Comparison of ENCODE assay signal across 20 cellular contexts in genomic region chr6:44275271-44275748, GRCh38. TPM values are rescaled to one million over a fixed set of nuclear protein-coding genes. Genes with fewer than 3 reads are reported as not detected.
A peak's percentile ranks its signal among the peaks of the same experiment; 100 is the strongest.
DNase-seq lines count a peak whose midpoint lies in the region; ATAC-seq and TF ChIP-seq lines count a peak whose summit lies in the region.
"Had no signal": no experiment of that assay in that cellular context is flagged by ENCODE, and none has a peak within 500 bp of the region (broad histone marks: within the 10 kb centered on the region; RNA-seq: fewer than 3 reads in every experiment).

No MANE protein-coding gene starts in this region.

- H2AFZ ChIP-seq in neuronal stem cell (ENCODE audit: low read length): no peak overlapping the region

- peak overlapping the region; percentile 3 for H3K4me2 ChIP-seq in neuronal stem cell (ENCODE audit: insufficient read depth, low read length, poor library complexity, severe bottlenecking)

- H3K4me1 ChIP-seq in neuronal stem cell (ENCODE audit: control insufficient read depth in 2 of 2, insufficient read depth in 1 of 2, low read depth in 1 of 2, low read length in 2 of 2) (peaks cover 10 to 11% of the 10 kb centered on the region in 2 donors), vagina (peaks cover 10% of the 10 kb centered on the region)

- H3K36me3 ChIP-seq in neuronal stem cell (replicated peaks in 1 of 2; ENCODE audit: control insufficient read depth in 2 of 2, insufficient read depth in 2 of 2, low read length in 2 of 2): peaks cover 2 to 20% of the 10 kb centered on the region in 2 donors
- no peaks in the 10 kb centered on the region for H3K36me3 ChIP-seq in vagina

- H3K4ac ChIP-seq in neuronal stem cell (ENCODE audit: low read length): no peak overlapping the region

- peaks cover 0 to 3% (median 0%) of the 10 kb centered on the region in 3 experiments for H3K27me3 ChIP-seq in neuronal stem cell (ENCODE audit: control insufficient read depth in 3 of 3, insufficient read depth in 3 of 3, low read depth in 1 of 3, low read length in 3 of 3)
- H3K27me3 ChIP-seq in vagina: peaks cover 6% of the 10 kb centered on the region

- ATAC-seq in stimulated activated naive CD8-positive, alpha-beta T cell treated with anti-CD3 and anti-CD28 coated beads, Interleukin-15, amount 100 ng/mL, for 72 hours: no peak
- no peak for ATAC-seq in stimulated activated naive CD8-positive, alpha-beta T cell treated with anti-CD3 and anti-CD28 coated beads, Interleukin-15, Interleukin-2, amounts not matched to agents 100 U/mL and 50 U/mL, for 24 hours

- H2BK15ac ChIP-seq in neuronal stem cell (ENCODE audit: low read length): no peak overlapping the region

- H3K9me3 ChIP-seq in neuronal stem cell (replicated peaks in 1 of 2; ENCODE audit: control insufficient read depth in 2 of 2, insufficient read depth in 1 of 2, low read depth in 1 of 2, low read length in 2 of 2) (no peaks in the 10 kb centered on the region), vagina (no peaks in the 10 kb centered on the region)

- H3K4me1 Mint-ChIP-seq in stimulated activated naive CD8-positive, alpha-beta T cell treated with anti-CD3 and anti-CD28 coated beads, Interleukin-15, amount 100 ng/mL, for 72 hours: peaks cover 8% of the 10 kb centered on the region
- H3K4me1 Mint-ChIP-seq: mesothelial cell of epicardium had no signal

- no peaks in the 10 kb centered on the region for H3K9me3 Mint-ChIP-seq in stimulated activated naive CD8-positive, alpha-beta T cell treated with anti-CD3 and anti-CD28 coated beads, Interleukin-15, amount 100 ng/mL, for 72 hours
- H3K9me3 Mint-ChIP-seq: activated naive CD4-positive, alpha-beta T cell treated with anti-CD3 and anti-CD28 coated beads, Interleukin-2, amount 50 U/mL, for 72 hours; CD8-positive, alpha-beta T cell; mesothelial cell of epicardium; stimulated activated naive B cell treated with anti-CD40 and anti-IgM and Interleukin-4, amounts not matched to agents 10 μg/mL and 1 μg/mL and 100 μg/mL, for 72 hours; T-helper 1 cell treated with Interleukin-12 subunit alpha and Interleukin-12 subunit beta and Interleukin-4 antibody, amounts not matched to agents 30 μg/mL and 1 μg/mL, for 36 hours had no signal

- H3K18ac ChIP-seq in neuronal stem cell (ENCODE audit: low read length): peak overlapping the region; percentile 18

- no peak overlapping the region for H2BK120ac ChIP-seq in neuronal stem cell (ENCODE audit: low read depth, low read length)

- no peak overlapping the region for H3K4me3 ChIP-seq in neuronal stem cell (ENCODE audit: low read length in 2 of 2)
- peak overlapping the region; percentile 22 to 48 for H3K4me3 ChIP-seq in vagina

- peak overlapping the region; percentile 18 to 48 for H3K4me3 Mint-ChIP-seq in stimulated activated naive CD8-positive, alpha-beta T cell treated with anti-CD3 and anti-CD28 coated beads, Interleukin-15, amount 100 ng/mL, for 72 hours
- H3K4me3 Mint-ChIP-seq: mesothelial cell of epicardium; T-helper 1 cell treated with Interleukin-12 subunit alpha and Interleukin-12 subunit beta and Interleukin-4 antibody, amounts not matched to agents 30 μg/mL and 1 μg/mL, for 36 hours had no signal

- no CpG with 5 or more reads among the region's 59 CpGs for WGBS in neuronal stem cell (ENCODE audit: extremely low coverage in 2 of 2, insufficient read length in 2 of 2, insufficient replicate concordance in 1 of 2), 2 donors

- DNase-seq in stimulated activated naive CD8-positive, alpha-beta T cell treated with anti-CD3 and anti-CD28 coated beads, Interleukin-15, amount 100 ng/mL, for 72 hours: no peak
- DNase-seq in stimulated activated naive CD8-positive, alpha-beta T cell treated with anti-CD3 and anti-CD28 coated beads, Interleukin-15, Interleukin-2, amounts not matched to agents 100 U/mL and 50 U/mL, for 24 hours: no peak
- DNase-seq in neuronal stem cell (ENCODE audit: low spot score): no peak
- no peak for DNase-seq in vagina (ENCODE audit: extremely low spot score in 2 of 2)
- DNase-seq in D341Med (ENCODE audit: low spot score): no peak
- DNase-seq in AG20443 (ENCODE audit: low spot score): no peak
- DNase-seq: activated CD4-positive, alpha-beta T cell treated with anti-CD3 and anti-CD28 coated beads, Interleukin-2, amount 50 U/mL, for 48 hours; activated T-cell treated with anti-CD3 and anti-CD28 coated beads, Interleukin-2, amount 50 U/mL, for 48 hours; DMS79; hypothalamus; NCI-H1417; NCI-H69; SHP77 treated with DMSO at 0.1 percent for 48 hours; stimulated activated naive B cell treated with anti-CD40 and anti-IgM and Interleukin-4, amounts not matched to agents 10 μg/mL and 1 μg/mL and 100 μg/mL, for 72 hours had no signal

- no peak overlapping the region for H3K27ac ChIP-seq in neuronal stem cell (replicated peaks; ENCODE audit: low read length)
- no peak overlapping the region for H3K27ac ChIP-seq in vagina

- peak overlapping the region; percentile 43 for H3K14ac ChIP-seq in neuronal stem cell (ENCODE audit: low read length)

- intact Hi-C loops in vagina (cut with DNase I): no loop called here

- H3K27ac Mint-ChIP-seq in stimulated activated naive CD8-positive, alpha-beta T cell treated with anti-CD3 and anti-CD28 coated beads, Interleukin-15, amount 100 ng/mL, for 72 hours: no peak overlapping the region
- H3K27ac Mint-ChIP-seq: activated naive CD4-positive, alpha-beta T cell treated with anti-CD3 and anti-CD28 coated beads, Interleukin-2, amount 50 U/mL, for 72 hours; CD8-positive, alpha-beta T cell; mesothelial cell of epicardium; stimulated activated naive B cell treated with anti-CD40 and anti-IgM and Interleukin-4, amounts not matched to agents 10 μg/mL and 1 μg/mL and 100 μg/mL, for 72 hours; T-helper 1 cell treated with Interleukin-12 subunit alpha and Interleukin-12 subunit beta and Interleukin-4 antibody, amounts not matched to agents 30 μg/mL and 1 μg/mL, for 36 hours had no signal

- TF ChIP-seq CTCF in vagina (IDR thresholded peaks at IDR 0.05): no peak

- peaks cover 2% of the 10 kb centered on the region for H3K79me1 ChIP-seq in neuronal stem cell (ENCODE audit: low read depth, low read length)

- no peak overlapping the region for H4K91ac ChIP-seq in neuronal stem cell (ENCODE audit: low read depth, low read length, poor library complexity)

- no peak overlapping the region for H2BK5ac ChIP-seq in neuronal stem cell (ENCODE audit: low read length)

- peaks cover 79% of the 10 kb centered on the region for H3K27me3 Mint-ChIP-seq in stimulated activated naive CD8-positive, alpha-beta T cell treated with anti-CD3 and anti-CD28 coated beads, Interleukin-15, amount 100 ng/mL, for 72 hours

- peak overlapping the region; percentile 15 for H3K9ac ChIP-seq in neuronal stem cell (ENCODE audit: low read depth, low read length, poor library complexity)

- H2AK5ac ChIP-seq in neuronal stem cell (ENCODE audit: low read depth, low read length): peak overlapping the region; percentile 42

- peak overlapping the region; percentile 90 for H3K23ac ChIP-seq in neuronal stem cell (ENCODE audit: low read depth, low read length, poor library complexity)

- H4K8ac ChIP-seq in neuronal stem cell (ENCODE audit: low read depth, low read length): no peak overlapping the region

- H2BK12ac ChIP-seq in neuronal stem cell (ENCODE audit: low read length): no peak overlapping the region

- no peak for TF ChIP-seq POLR2A in vagina (IDR thresholded peaks at IDR 0.05)

RNA-seq across cellular contexts. Expression of gene TMEM151B, which starts 5.1 kb away (rescaled TPM):
- polyA plus RNA-seq in neuronal stem cell (2013, experiment 1 of 2): 3.9 TPM
- 3.6 TPM for polyA plus RNA-seq in neuronal stem cell (2013, experiment 2 of 2)
- 0.49 TPM for total RNA-seq in vagina
- total RNA-seq: CD8-positive, alpha-beta T cell; HT1080 had no signal
- polyA plus RNA-seq: AG04450 had no signal

RNA-seq across cellular contexts. Expression of gene NFKBIE, which starts 10.0 kb away (rescaled TPM):
- 9.5 TPM for polyA plus RNA-seq in neuronal stem cell (2013, experiment 1 of 2)
- 9.0 TPM for polyA plus RNA-seq in neuronal stem cell (2013, experiment 2 of 2)
- total RNA-seq in vagina: 17.2 TPM

RNA-seq across cellular contexts. Expression of gene SLC35B2, which starts 18.0 kb away (rescaled TPM):
- 42.4 TPM for polyA plus RNA-seq in neuronal stem cell (2013, experiment 1 of 2)
- polyA plus RNA-seq in neuronal stem cell (2013, experiment 2 of 2): 41.6 TPM
- total RNA-seq in vagina: 19.6 TPM

RNA-seq across cellular contexts. Expression of gene HSP90AB1, which starts 28.4 kb away (rescaled TPM):
- polyA plus RNA-seq in neuronal stem cell (2013, experiment 1 of 2): 1,143 TPM
- polyA plus RNA-seq in neuronal stem cell (2013, experiment 2 of 2): 1,131 TPM
- total RNA-seq in vagina: 463 TPM

RNA-seq across cellular contexts. Expression of gene AARS2, which starts 37.8 kb away (rescaled TPM):
- polyA plus RNA-seq in neuronal stem cell (2013, experiment 1 of 2): 6.0 TPM
- polyA plus RNA-seq in neuronal stem cell (2013, experiment 2 of 2): 6.0 TPM
- total RNA-seq in vagina: 13.3 TPM

Comparison
In these comparisons a context has a peak if more than half of its experiments do, and no peak if none do; other contexts are left out.
1. H3K4me3 ChIP-seq: peak in vagina (2 of 2); none in neuronal stem cell (0 of 2).